Comparison of ENCODE assay signal across 17 cellular contexts in genomic region chr11:44453213-44453612, GRCh38.
"Had no signal": no experiment of that assay in that cellular context is flagged by ENCODE, and none has a peak within 500 bp of the region (broad histone marks: within the 10 kb centered on the region; RNA-seq: fewer than 3 reads in every experiment).

No MANE protein-coding gene starts in this region.

- H3K4me3 ChIP-seq: heart left ventricle, skin epidermis, thyroid gland had no signal

- H3K9me3 ChIP-seq: heart left ventricle, neutrophil, thyroid gland had no signal

- H3K4me1 ChIP-seq: thyroid gland had no signal

- DNase-seq: activated CD4-positive, alpha-beta T cell treated with anti-CD3 and anti-CD28 coated beads, Interleukin-2, amount 10 ng/mL, durations not matched to agents 7 days and 5 days; activated CD4-positive, CD25-positive, alpha-beta regulatory T cell; activated naive CD4-positive, alpha-beta T cell treated with Interleukin-2 at 50 U/mL for 16 hours; anterior cingulate cortex; brain microvascular endothelial cell; mammary epithelial cell; naive thymus-derived CD8-positive, alpha-beta T cell; retina; stimulated activated CD4-positive, alpha-beta T cell treated with anti-CD3 and anti-CD28 coated beads, Interleukin-15, amount 100 ng/mL, for 24 hours; stimulated activated CD4-positive, alpha-beta T cell treated with anti-CD3 and anti-CD28 coated beads, Interleukin-4, amount 100 ng/mL, for 1 hour; stimulated activated naive B cell treated with anti-CD40 and anti-IgM and Interleukin-4, amounts not matched to agents 10 μg/mL and 1 μg/mL and 100 μg/mL, for 72 hours; thyroid gland had no signal

- H3K27ac ChIP-seq: brain microvascular endothelial cell, epithelial cell of prostate, neutrophil, skin epidermis, thyroid gland had no signal

- ATAC-seq: activated T-helper 17 cell treated with anti-CD3 and anti-CD28 coated beads, Interleukin-2, amount 50 U/mL, for 72 hours; naive thymus-derived CD8-positive, alpha-beta T cell; stimulated activated naive B cell treated with anti-CD40 and anti-IgM and Interleukin-4, amounts not matched to agents 10 μg/mL and 1 μg/mL and 100 μg/mL, for 72 hours had no signal

- H3K27me3 ChIP-seq: brain microvascular endothelial cell, heart left ventricle, neutrophil, thyroid gland had no signal

- H3K36me3 ChIP-seq: brain microvascular endothelial cell, heart left ventricle, neutrophil, thyroid gland had no signal
